In genomic region chr17:16106161-16106891, GRCh38 we compare ENCODE assay signal across 13 cellular contexts.
DNase-seq lines count a peak whose midpoint lies in the region; ATAC-seq, FAIRE-seq and TF ChIP-seq lines count a peak whose summit lies in the region.
"Had no signal": no experiment of that assay in that cellular context is flagged by ENCODE, and none has a peak within 500 bp of the region (broad histone marks: within the 10 kb centered on the region; RNA-seq: fewer than 3 reads in every experiment).

No MANE protein-coding gene starts in this region.

- no peak overlapping the region for H3K9ac ChIP-seq in kidney (ENCODE audit: low read length in 2 of 2)

- no peak for TF ChIP-seq POLR2A in transverse colon (IDR thresholded peaks at IDR 0.05)

- TF ChIP-seq EP300 in transverse colon (IDR thresholded peaks at IDR 0.05; ENCODE audit: low read depth) = no peak

- ATAC-seq in WTC11 (no peak), GM21381 (IDR thresholded peaks at IDR 0.05; ENCODE audit: unreplicated experiment) (no peak)

- peak; percentile 37 for DNase-seq in NCI-H2171 treated with DMSO at 0.1 percent for 48 hours (lab: John Stamatoyannopoulos, UW)
- DNase-seq in NCI-H2171 (lab: John Stamatoyannopoulos, UW) = no peak
- DNase-seq in iris pigment epithelial cell (ENCODE audit: low read depth) = peak; percentile 73
- no peak for DNase-seq in transverse colon
- no peak for DNase-seq in kidney
- DNase-seq in WTC11 (ENCODE audit: low spot score) = no peak
- DNase-seq: activated naive CD4-positive, alpha-beta T cell; BE2C; NCI-H1436; stimulated activated CD4-positive, alpha-beta T cell treated with anti-CD3 and anti-CD28 coated beads, Interleukin-12 subunit alpha, Interleukin-12 subunit beta, amount 100 ng/mL, for 4 hours; trophoblast cell had no signal

- H3K4me1 ChIP-seq in transverse colon (peaks cover 0 to 8% (median 2%) of the 10 kb centered on the region in 4 donors), kidney (ENCODE audit: control insufficient read depth in 1 of 2, insufficient read depth in 1 of 2, low read depth in 1 of 2, low read length in 2 of 2) (no peaks in the 10 kb centered on the region)
- H3K4me1 ChIP-seq: BE2C had no signal

- H3K9me3 Mint-ChIP-seq in brain (no peaks in the 10 kb centered on the region), WTC11 (no peaks in the 10 kb centered on the region)

- H3K36me3 ChIP-seq in transverse colon = peaks cover 0 to 28% (median 6%) of the 10 kb centered on the region in 4 donors
- H3K36me3 ChIP-seq in kidney (ENCODE audit: control insufficient read depth in 1 of 2, insufficient read depth in 2 of 2, low read length in 2 of 2) = peaks cover 3 to 9% of the 10 kb centered on the region in 2 donors
- H3K36me3 ChIP-seq: BE2C had no signal

- in situ Hi-C loops in transverse colon (cut with MboI; ENCODE audit: low pct_ligation_motif_present in 1 of 4, low pct_unique_long_range_greater_than_20kb in 1 of 4, low sequenced_read_pairs in 3 of 4) = loop anchor here in 1 of 4 donors (25.0 kb wide), 1 partner anchor 94 kb away; no protein-coding TSS in a partner anchor

- H3K27ac ChIP-seq in transverse colon = peak overlapping the region; percentile 33 to 63 (median 44)
- H3K27ac ChIP-seq in kidney (ENCODE audit: low read depth in 2 of 2, low read length in 2 of 2) = no peak overlapping the region

- H3K4me3 ChIP-seq in transverse colon (no peak overlapping the region), kidney (ENCODE audit: low read length in 2 of 2) (no peak overlapping the region)

- no peaks in the 10 kb centered on the region for H3K27me3 Mint-ChIP-seq in brain
- H3K27me3 Mint-ChIP-seq in WTC11 (ENCODE audit: low read depth) = no peaks in the 10 kb centered on the region

- H3K27me3 ChIP-seq in transverse colon = no peaks in the 10 kb centered on the region
- H3K27me3 ChIP-seq: BE2C had no signal

- FAIRE-seq in kidney (lab: Jason Lieb, UNC) = no peak

- no peaks in the 10 kb centered on the region for H3K9me3 ChIP-seq in transverse colon
- no peaks in the 10 kb centered on the region for H3K9me3 ChIP-seq in kidney (ENCODE audit: control insufficient read depth in 1 of 2, low read length in 2 of 2)
- H3K9me3 ChIP-seq: BE2C had no signal

- WGBS in transverse colon (ENCODE audit: low coverage in 1 of 2), 2 donors = 14 to 66% methylated on average over 1 of the region's 1 CpG

- H3K4me3 Mint-ChIP-seq in brain (no peak overlapping the region), WTC11 (no peak overlapping the region)

- CTCF ChIA-PET in WTC11 (lab: Charles Lee) = no interaction called here

- TF ChIP-seq CTCF in brain (conservative IDR thresholded peaks at IDR 0.05) (no peak), transverse colon (IDR thresholded peaks at IDR 0.05) (no peak), kidney (IDR thresholded peaks at IDR 0.05; ENCODE audit: borderline replicate concordance, extremely low read depth, insufficient read depth) (no peak), WTC11 (IDR thresholded peaks at IDR 0.05) (no peak)

- peaks cover 84% of the 10 kb centered on the region for H3K36me3 Mint-ChIP-seq in brain
- peaks cover 27% of the 10 kb centered on the region for H3K36me3 Mint-ChIP-seq in WTC11

- H3K4me1 Mint-ChIP-seq in brain (peaks cover 18% of the 10 kb centered on the region), WTC11 (no peaks in the 10 kb centered on the region)

- POLR2A ChIA-PET in WTC11 (lab: Charles Lee) = no interaction called here

- intact Hi-C loops in transverse colon (cut with DNase I; ENCODE audit: low total_unique reads) (no loop called here), kidney (cut with DNase I) (no loop called here)

- peak overlapping the region in 4 of 5 experiments; percentile 23 to 61 (median 45) for H3K27ac Mint-ChIP-seq in brain
- H3K27ac Mint-ChIP-seq in WTC11 = no peak overlapping the region

TF ChIP-seq in WTC11, 78 proteins besides CTCF, POLR2A, EP300 and RAD21:
- TF ChIP-seq TEAD4 (CRISPR knock-in tag; IDR thresholded peaks at IDR 0.05) (no peak), E2F4 (CRISPR knock-in tag; IDR thresholded peaks at IDR 0.05; ENCODE audit: borderline replicate concordance, low read depth) (no peak), HMGXB4 (CRISPR knock-in tag; IDR thresholded peaks at IDR 0.05) (no peak)

Comparison
In these comparisons a context has a peak if more than half of its experiments do, and no peak if none do; other contexts are left out.
1. DNase-seq: peak in NCI-H2171 treated with DMSO at 0.1 percent for 48 hours (single experiment) and iris pigment epithelial cell (single experiment); none in NCI-H2171 (single experiment), transverse colon (single experiment), kidney (single experiment) and WTC11 (single experiment).
2. H3K27ac ChIP-seq: peak in transverse colon (4 of 4); none in kidney (0 of 2).